Comparison of ENCODE assay signal across 29 cellular contexts in genomic region chr7:43283706-43284105, GRCh38.
"Had no signal": no experiment of that assay in that cellular context is flagged by ENCODE, and none has a peak within 500 bp of the region (broad histone marks: within the 10 kb centered on the region; RNA-seq: fewer than 3 reads in every experiment).

No MANE protein-coding gene starts in this region.

- H3K4me1 ChIP-seq: adrenal gland, body of pancreas, foreskin keratinocyte, gastrocnemius medialis, heart right ventricle had no signal

- H3K27ac Mint-ChIP-seq: activated CD4-positive, alpha-beta memory T cell treated with anti-CD3 and anti-CD28 coated beads for 36 hours; activated CD4-positive, alpha-beta T cell treated with anti-CD3 and anti-CD28 coated beads for 36 hours; activated CD4-positive, alpha-beta T cell treated with anti-CD3 and anti-CD28 coated beads, Interleukin-2, amount 10 ng/mL, durations not matched to agents 24 days and 14 days; activated CD8-positive, alpha-beta T cell treated with anti-CD3 and anti-CD28 coated beads, Interleukin-2, amount 10 ng/mL, durations not matched to agents 7 days and 5 days; activated naive CD4-positive, alpha-beta T cell treated with anti-CD3 and anti-CD28 coated beads for 36 hours; activated naive CD4-positive, alpha-beta T cell treated with anti-CD3 and anti-CD28 coated beads, Interleukin-2, amount 50 U/mL, for 24 hours; activated naive CD8-positive, alpha-beta T cell treated with anti-CD3 and anti-CD28 coated beads for 36 hours; activated naive CD8-positive, alpha-beta T cell treated with anti-CD3 and anti-CD28 coated beads, Interleukin-2, amount 50 U/mL, for 24 hours; activated T-helper 2 cell treated with anti-CD3 and anti-CD28 coated beads, Interferon-gamma antibody, Interleukin-2, Interleukin-4, amounts not matched to agents 10 μg/mL and 5 μg/mL and 100 μg/mL, durations not matched to agents 14 hours and 24 hours and 36 hours; T-helper 17 cell; T-helper 2 cell treated with Interferon-gamma antibody and Interleukin-4, amounts not matched to agents 5 μg/mL and 100 μg/mL, for 36 hours had no signal

- H3K4me2 ChIP-seq: hepatocyte had no signal

- H3K4me1 Mint-ChIP-seq: activated CD4-positive, alpha-beta T cell treated with anti-CD3 and anti-CD28 coated beads for 36 hours; activated CD4-positive, alpha-beta T cell treated with anti-CD3 and anti-CD28 coated beads, Interleukin-2, amount 10 ng/mL, durations not matched to agents 24 days and 14 days; activated naive CD4-positive, alpha-beta T cell treated with anti-CD3 and anti-CD28 coated beads, Interleukin-2, amount 50 U/mL, for 24 hours; activated naive CD8-positive, alpha-beta T cell treated with anti-CD3 and anti-CD28 coated beads for 36 hours; activated naive CD8-positive, alpha-beta T cell treated with anti-CD3 and anti-CD28 coated beads, Interleukin-2, amount 50 U/mL, for 24 hours; T-helper 17 cell had no signal

- H3K27me3 ChIP-seq: adrenal gland, gastrocnemius medialis, hepatocyte had no signal

- H3K9me3 ChIP-seq: adrenal gland, body of pancreas, gastrocnemius medialis had no signal

- H3K36me3 Mint-ChIP-seq: activated CD4-positive, alpha-beta memory T cell treated with anti-CD3 and anti-CD28 coated beads for 36 hours; activated naive CD4-positive, alpha-beta T cell treated with anti-CD3 and anti-CD28 coated beads, Interleukin-2, amount 50 U/mL, for 24 hours; activated naive CD8-positive, alpha-beta T cell treated with anti-CD3 and anti-CD28 coated beads for 36 hours had no signal

- H3K36me3 ChIP-seq: adrenal gland, gastrocnemius medialis, heart right ventricle had no signal

- H3K4me3 ChIP-seq: adrenal gland, body of pancreas, gastrocnemius medialis, heart right ventricle, hepatocyte had no signal

- DNase-seq: activated CD4-positive, alpha-beta memory T cell treated with anti-CD3 and anti-CD28 coated beads for 36 hours; activated CD4-positive, alpha-beta T cell treated with anti-CD3 and anti-CD28 coated beads for 36 hours; activated CD4-positive, alpha-beta T cell treated with anti-CD3 and anti-CD28 coated beads, Interleukin-2, amount 10 ng/mL, durations not matched to agents 24 days and 14 days; activated CD4-positive, CD25-positive, alpha-beta regulatory T cell; activated CD4-positive, CD25-positive, alpha-beta regulatory T cell treated with anti-CD3 and anti-CD28 coated beads, Interleukin-2, amount 50 U/mL, for 72 hours; activated CD8-positive, alpha-beta T cell treated with anti-CD3 and anti-CD28 coated beads, Interleukin-2, amount 10 ng/mL, durations not matched to agents 7 days and 5 days; activated effector memory CD4-positive, alpha-beta T cell treated with anti-CD3 and anti-CD28 coated beads, Interleukin-2, amount 50 U/mL, for 16 hours; activated naive CD4-positive, alpha-beta T cell treated with anti-CD3 and anti-CD28 coated beads for 36 hours; activated naive CD8-positive, alpha-beta T cell treated with anti-CD3 and anti-CD28 coated beads for 36 hours; activated naive CD8-positive, alpha-beta T cell treated with anti-CD3 and anti-CD28 coated beads, Interleukin-2, amount 50 U/mL, for 24 hours; activated T-cell treated with anti-CD3 and anti-CD28 coated beads, Interleukin-2, amount 50 U/mL, for 4 hours; adrenal gland; amygdala; aorta; body of pancreas; cortex of kidney; dermis blood vessel endothelial cell; effector CD8-positive, alpha-beta T cell; foreskin keratinocyte; gastrocnemius medialis; heart right ventricle; T-helper 1 cell; T-helper 17 cell; T1000 had no signal

- ATAC-seq: activated CD4-positive, alpha-beta T cell treated with anti-CD3 and anti-CD28 coated beads for 36 hours; activated CD8-positive, alpha-beta T cell treated with anti-CD3 and anti-CD28 coated beads, Interleukin-2, amount 10 ng/mL, durations not matched to agents 7 days and 5 days; activated naive CD8-positive, alpha-beta T cell treated with anti-CD3 and anti-CD28 coated beads, Interleukin-2, amount 50 U/mL, for 24 hours; activated T-cell treated with anti-CD3 and anti-CD28 coated beads, Interleukin-2, amount 50 U/mL, for 4 hours; body of pancreas; esophagus mucosa; foreskin keratinocyte; gastrocnemius medialis; heart right ventricle; T-helper 17 cell had no signal

- H2AFZ ChIP-seq: hepatocyte had no signal

- H3K27ac ChIP-seq: adrenal gland, body of pancreas, foreskin keratinocyte, gastrocnemius medialis, heart right ventricle, hepatocyte had no signal

- H3K9me3 Mint-ChIP-seq: activated CD4-positive, alpha-beta T cell treated with anti-CD3 and anti-CD28 coated beads, Interleukin-2, amount 10 ng/mL, durations not matched to agents 24 days and 14 days; activated naive CD4-positive, alpha-beta T cell treated with anti-CD3 and anti-CD28 coated beads for 36 hours; activated naive CD4-positive, alpha-beta T cell treated with anti-CD3 and anti-CD28 coated beads, Interleukin-2, amount 50 U/mL, for 24 hours; activated T-helper 2 cell treated with anti-CD3 and anti-CD28 coated beads, Interferon-gamma antibody, Interleukin-2, Interleukin-4, amounts not matched to agents 10 μg/mL and 5 μg/mL and 100 μg/mL, durations not matched to agents 14 hours and 24 hours and 36 hours; T-helper 2 cell treated with Interferon-gamma antibody and Interleukin-4, amounts not matched to agents 5 μg/mL and 100 μg/mL, for 36 hours had no signal

- H3K27me3 Mint-ChIP-seq: activated naive CD4-positive, alpha-beta T cell treated with anti-CD3 and anti-CD28 coated beads, Interleukin-2, amount 50 U/mL, for 24 hours had no signal

- H3K4me3 Mint-ChIP-seq: activated CD4-positive, alpha-beta memory T cell treated with anti-CD3 and anti-CD28 coated beads for 36 hours; activated CD4-positive, alpha-beta T cell treated with anti-CD3 and anti-CD28 coated beads for 36 hours; activated CD4-positive, alpha-beta T cell treated with anti-CD3 and anti-CD28 coated beads, Interleukin-2, amount 10 ng/mL, durations not matched to agents 24 days and 14 days; activated CD8-positive, alpha-beta T cell treated with anti-CD3 and anti-CD28 coated beads, Interleukin-2, amount 10 ng/mL, durations not matched to agents 7 days and 5 days; activated naive CD4-positive, alpha-beta T cell treated with anti-CD3 and anti-CD28 coated beads for 36 hours; activated naive CD4-positive, alpha-beta T cell treated with anti-CD3 and anti-CD28 coated beads, Interleukin-2, amount 50 U/mL, for 24 hours; activated naive CD8-positive, alpha-beta T cell treated with anti-CD3 and anti-CD28 coated beads for 36 hours; activated naive CD8-positive, alpha-beta T cell treated with anti-CD3 and anti-CD28 coated beads, Interleukin-2, amount 50 U/mL, for 24 hours; activated T-cell treated with anti-CD3 and anti-CD28 coated beads, Interleukin-2, amount 50 U/mL, for 4 hours; T-helper 17 cell; T-helper 2 cell treated with Interferon-gamma antibody and Interleukin-4, amounts not matched to agents 5 μg/mL and 100 μg/mL, for 36 hours had no signal
